In the genomic region with DNA sequence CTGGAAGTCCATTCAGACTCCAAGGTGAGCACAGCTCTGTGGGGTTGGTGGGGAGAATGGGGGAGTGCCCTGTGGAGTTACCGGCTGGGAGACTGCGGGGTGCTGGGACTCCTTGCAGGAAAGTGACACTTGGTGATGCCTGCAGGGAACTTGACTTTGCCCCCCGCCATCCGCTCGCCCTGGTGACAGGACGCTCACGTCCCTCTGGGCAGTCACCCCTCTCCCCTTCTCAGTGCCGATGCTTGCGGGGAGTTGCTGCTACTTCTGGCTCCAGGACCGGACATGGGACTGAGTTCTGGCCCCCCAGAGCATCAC, we compare ENCODE assay signal across 28 cellular contexts.
"Had no signal": no experiment of that assay in that cellular context is flagged by ENCODE, and none has a peak within 500 bp of the region (broad histone marks: within the 10 kb centered on the region; RNA-seq: fewer than 3 reads in every experiment).

No MANE protein-coding gene starts in this region.

- H3K27me3 ChIP-seq: foreskin keratinocyte, hepatocyte, neutrophil, pancreas, right atrium auricular region had no signal

- H3K4me1 ChIP-seq: esophagus muscularis mucosa, foreskin keratinocyte, gastroesophageal sphincter, heart left ventricle, pancreas, prostate gland, right atrium auricular region had no signal

- H3K36me3 Mint-ChIP-seq: mesothelial cell of epicardium, type B pancreatic cell had no signal

- H3K9me3 ChIP-seq: esophagus muscularis mucosa, gastroesophageal sphincter, mucosa of descending colon, neutrophil, pancreas, prostate gland, right atrium auricular region had no signal

- DNase-seq: dermis blood vessel endothelial cell; effector memory CD4-positive, alpha-beta T cell; foreskin keratinocyte; heart left ventricle; kidney; mesenchymal stem cell; mucosa of descending colon; naive B cell; stimulated activated CD4-positive, alpha-beta T cell treated with anti-CD3 and anti-CD28 coated beads, Interleukin-12 subunit alpha, Interleukin-12 subunit beta, amount 100 ng/mL, for 4 hours; stimulated activated CD4-positive, alpha-beta T cell treated with anti-CD3 and anti-CD28 coated beads, Interleukin-1b, Interleukin-23, amount 100 ng/mL, for 48 hours; stimulated activated CD4-positive, alpha-beta T cell treated with anti-CD3 and anti-CD28 coated beads, Interleukin-4, amount 100 ng/mL, for 1 hour; stimulated activated CD8-positive, alpha-beta memory T cell treated with anti-CD3 and anti-CD28 coated beads, Interleukin-4, amount 100 ng/mL, for 48 hours; stimulated activated naive CD4-positive, alpha-beta T cell; stimulated activated naive CD8-positive, alpha-beta T cell treated with anti-CD3 and anti-CD28 coated beads, Interleukin-15, amount 100 ng/mL, for 72 hours had no signal

- H3K27ac ChIP-seq: coronary artery, esophagus muscularis mucosa, foreskin keratinocyte, gastroesophageal sphincter, heart left ventricle, hepatocyte, neutrophil, pancreas, prostate gland, right atrium auricular region, skin epidermis, tibial artery had no signal

- H3K4me3 Mint-ChIP-seq: central memory CD8-positive, alpha-beta T cell; mesothelial cell of epicardium; naive B cell; stimulated activated naive CD8-positive, alpha-beta T cell treated with anti-CD3 and anti-CD28 coated beads, Interleukin-15, amount 100 ng/mL, for 72 hours had no signal

- ATAC-seq: foreskin keratinocyte; gastroesophageal sphincter; heart left ventricle; left lobe of liver; mucosa of descending colon; stimulated activated naive CD8-positive, alpha-beta T cell treated with anti-CD3 and anti-CD28 coated beads, Interleukin-15, amount 100 ng/mL, for 72 hours had no signal

- H3K36me3 ChIP-seq: esophagus muscularis mucosa, gastroesophageal sphincter, heart left ventricle, neutrophil, pancreas, prostate gland, right atrium auricular region, tibial artery had no signal

- H3K9me3 Mint-ChIP-seq: central memory CD8-positive, alpha-beta T cell had no signal

- H3K4me1 Mint-ChIP-seq: central memory CD8-positive, alpha-beta T cell; stimulated activated naive CD8-positive, alpha-beta T cell treated with anti-CD3 and anti-CD28 coated beads, Interleukin-15, amount 100 ng/mL, for 72 hours had no signal

- H3K4me3 ChIP-seq: coronary artery, esophagus muscularis mucosa, gastroesophageal sphincter, heart left ventricle, hepatocyte, mucosa of descending colon, pancreas, prostate gland, right atrium auricular region, skin epidermis, tibial artery had no signal

- H3K27ac Mint-ChIP-seq: mesothelial cell of epicardium; stimulated activated naive CD8-positive, alpha-beta T cell treated with anti-CD3 and anti-CD28 coated beads, Interleukin-15, amount 100 ng/mL, for 72 hours had no signal
